13 cellular contexts compared by ENCODE assay signal in the genomic region with DNA sequence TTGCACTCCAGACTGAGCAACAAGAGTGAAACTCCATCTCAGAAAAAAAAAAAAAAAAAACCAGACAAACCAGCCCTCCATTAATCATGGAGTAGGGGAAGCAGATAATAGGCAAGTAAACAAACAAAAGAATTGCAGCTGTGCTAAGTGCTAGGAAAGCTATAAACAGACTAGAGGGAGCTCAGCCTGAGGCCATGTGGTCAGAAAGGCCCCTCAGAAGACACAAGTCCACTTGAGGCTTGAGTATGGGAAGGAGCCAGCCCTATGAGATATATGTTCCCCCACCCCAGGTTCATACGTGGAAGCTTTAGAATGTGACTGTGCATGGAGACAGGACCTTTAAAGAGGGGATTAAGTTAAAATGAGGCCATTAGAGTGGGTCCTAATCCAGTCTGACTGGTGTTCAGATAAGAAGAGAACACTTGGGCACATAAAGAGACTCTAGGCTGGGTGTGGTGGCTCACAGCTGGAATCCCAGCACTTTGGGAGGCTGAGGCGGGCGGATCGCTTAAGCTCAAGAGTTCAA.
DNase-seq lines count a peak whose midpoint lies in the region; ATAC-seq and TF ChIP-seq lines count a peak whose summit lies in the region.
"Had no signal": no experiment of that assay in that cellular context is flagged by ENCODE, and none has a peak within 500 bp of the region (broad histone marks: within the 10 kb centered on the region; RNA-seq: fewer than 3 reads in every experiment).

No MANE protein-coding gene starts in this region.

- H3K4me3 Mint-ChIP-seq in neural crest cell, result no peak overlapping the region
- H3K4me3 Mint-ChIP-seq: neural progenitor cell had no signal

- H3K4me1 Mint-ChIP-seq in neural crest cell, result peaks cover 19% of the 10 kb centered on the region

- ATAC-seq in HG03280 (IDR thresholded peaks at IDR 0.05; ENCODE audit: unreplicated experiment), result no peak
- ATAC-seq in HG02884 (IDR thresholded peaks at IDR 0.05; ENCODE audit: unreplicated experiment), result no peak
- ATAC-seq in GM19324 (IDR thresholded peaks at IDR 0.05; ENCODE audit: low FRiP score, unreplicated experiment), result no peak
- ATAC-seq: HepG2 had no signal

- DNase-seq in NCI-H1092 treated with DMSO at 0.1 percent for 48 hours (lab: John Stamatoyannopoulos, UW) (peak; percentile 41), NCI-H1092 (lab: John Stamatoyannopoulos, UW) (no peak), NCI-H146 treated with DMSO at 0.1 percent for 48 hours (lab: John Stamatoyannopoulos, UW; ENCODE audit: unreplicated experiment) (peak; percentile 71), RPMI7951 (ENCODE audit: low read depth) (peak; percentile 43), neural crest cell (ENCODE audit: low read depth, low spot score) (no peak)
- DNase-seq: activated T-cell treated with anti-CD3 and anti-CD28 coated beads for 4 hours; NCI-H226; stimulated activated CD4-positive, alpha-beta T cell treated with anti-CD3 and anti-CD28 coated beads, Interleukin-12 subunit alpha, Interleukin-12 subunit beta, amount 100 ng/mL, for 4 hours had no signal

- H3K36me3 Mint-ChIP-seq in neural crest cell (ENCODE audit: low read depth), result peaks cover 15% of the 10 kb centered on the region

- peaks cover 4% of the 10 kb centered on the region for H3K9me3 Mint-ChIP-seq in neural crest cell
- H3K9me3 Mint-ChIP-seq: neural progenitor cell had no signal

- no peaks in the 10 kb centered on the region for H3K27me3 Mint-ChIP-seq in neural crest cell (ENCODE audit: low read depth)

- peak overlapping the region; percentile 27 for H3K27ac Mint-ChIP-seq in neural crest cell (ENCODE audit: unreplicated experiment)
- H3K27ac Mint-ChIP-seq: neural progenitor cell had no signal

- no peak for TF ChIP-seq CTCF in neural crest cell (conservative IDR thresholded peaks at IDR 0.05)

Comparison
In these comparisons a context has a peak if more than half of its experiments do, and no peak if none do; other contexts are left out.
1. DNase-seq: peak in NCI-H1092 treated with DMSO at 0.1 percent for 48 hours (single experiment), NCI-H146 treated with DMSO at 0.1 percent for 48 hours (single experiment) and RPMI7951 (single experiment); none in NCI-H1092 (single experiment) and neural crest cell (single experiment).